In genomic region chr13:109778102-109778542, GRCh38 we compare ENCODE assay signal across 8 cellular contexts. TPM values are rescaled to one million over a fixed set of nuclear protein-coding genes. Genes with fewer than 3 reads are reported as not detected.
DNase-seq lines count a peak whose midpoint lies in the region; ATAC-seq, FAIRE-seq and TF ChIP-seq lines count a peak whose summit lies in the region.

No MANE protein-coding gene starts in this region.

- TF ChIP-seq RAD21 in IMR-90 (IDR thresholded peaks at IDR 0.05; ENCODE audit: low read length): no peak

- H3K14ac ChIP-seq in IMR-90 (replicated peaks; ENCODE audit: low read depth, low read length): no peak overlapping the region

- intact Hi-C loops in CD14-positive monocyte (cut with micrococcal nuclease) (loop anchor here in 1 of 2 donors (10.0 kb wide), 1 partner anchor 357 kb away; no protein-coding TSS in a partner anchor), IMR-90 (cut with micrococcal nuclease) (no loop called here), kidney (cut with DNase I) (no loop called here)
- intact Hi-C loops in activated CD8-positive, alpha-beta T cell treated with anti-CD3 and anti-CD28 coated beads for 36 hours (cut with micrococcal nuclease): no loop called here

- FAIRE-seq in kidney (lab: Jason Lieb, UNC): no peak

- 92% methylated on average over 2 of the region's 6 CpGs; no CpG with 5 or more reads in 1 of the 2 experiments for WGBS in IMR-90 (ENCODE audit: extremely low coverage in 2 of 2, insufficient read length in 1 of 2), 2 experiments

- CTCF ChIA-PET in IMR-90 (lab: Yijun Ruan, JAX): no interaction called here
- CTCF ChIA-PET in activated CD8-positive, alpha-beta T cell treated with anti-CD3 and anti-CD28 coated beads for 36 hours (lab: Charles Lee): no interaction called here

- H3K27ac Mint-ChIP-seq in CD14-positive monocyte: peak overlapping the region in 3 of 7 donors; percentile 37 to 61 (median 50)
- H3K27ac Mint-ChIP-seq in activated CD8-positive, alpha-beta T cell treated with anti-CD3 and anti-CD28 coated beads for 36 hours: peak overlapping the region; percentile 15

- TF ChIP-seq POLR2A in IMR-90 (IDR thresholded peaks at IDR 0.05; ENCODE audit: low read depth, low read length): no peak

- in situ Hi-C loops in IMR-90 (cut with MboI; ENCODE audit: low sequenced_read_pairs) (loop anchor here (10.0 kb wide), 1 partner anchor 813 kb away; no protein-coding TSS in a partner anchor), G401 (cut with HindIII; ENCODE audit: low sequenced_read_pairs) (no loop called here)

- no peak overlapping the region for H3K4me2 ChIP-seq in IMR-90 (ENCODE audit: low read depth, low read length)

- ATAC-seq in IMR-90 (ENCODE audit: low read depth) (no peak), HG02870 (IDR thresholded peaks at IDR 0.05; ENCODE audit: unreplicated experiment) (no peak), GM18861 (IDR thresholded peaks at IDR 0.05; ENCODE audit: unreplicated experiment) (no peak)
- no peak for ATAC-seq in activated CD8-positive, alpha-beta T cell treated with anti-CD3 and anti-CD28 coated beads for 36 hours

- H3K4me1 ChIP-seq in IMR-90 (ENCODE audit: control insufficient read depth, insufficient read depth, low read length) (peaks cover 16% of the 10 kb centered on the region), kidney (ENCODE audit: control insufficient read depth in 1 of 2, insufficient read depth in 1 of 2, low read depth in 1 of 2, low read length in 2 of 2) (peaks cover 22% of the 10 kb centered on the region in 2 donors)

- POLR2A ChIA-PET in IMR-90 (lab: Charles Lee; ENCODE audit: unreplicated experiment): no interaction called here
- POLR2A ChIA-PET in activated CD8-positive, alpha-beta T cell treated with anti-CD3 and anti-CD28 coated beads for 36 hours (lab: Charles Lee): no interaction called here

- H2BK20ac ChIP-seq in IMR-90 (ENCODE audit: low read depth, low read length): no peak overlapping the region

- H3K23ac ChIP-seq in IMR-90 (ENCODE audit: low read depth, low read length): no peak overlapping the region

- H3K9me3 Mint-ChIP-seq in CD14-positive monocyte: peaks cover 0 to 4% (median 0%) of the 10 kb centered on the region in 7 donors
- no peaks in the 10 kb centered on the region for H3K9me3 Mint-ChIP-seq in activated CD8-positive, alpha-beta T cell treated with anti-CD3 and anti-CD28 coated beads for 36 hours

- no peak overlapping the region for H3K9ac ChIP-seq in IMR-90 (ENCODE audit: low read depth, low read length)
- no peak overlapping the region for H3K9ac ChIP-seq in kidney (ENCODE audit: low read length in 2 of 2)

- no peak overlapping the region for H2BK120ac ChIP-seq in IMR-90 (ENCODE audit: low read depth, low read length)

- H3K4me3 Mint-ChIP-seq in CD14-positive monocyte: peak overlapping the region; percentile 24 to 89
- H3K4me3 Mint-ChIP-seq in activated CD8-positive, alpha-beta T cell treated with anti-CD3 and anti-CD28 coated beads for 36 hours: peak overlapping the region; percentile 62

- H3K56ac ChIP-seq in IMR-90 (ENCODE audit: extremely low read depth, insufficient read depth, low read length): no peak overlapping the region

- no peaks in the 10 kb centered on the region for H3K9me3 ChIP-seq in IMR-90 (ENCODE audit: control insufficient read depth, insufficient read depth, low read length)
- no peaks in the 10 kb centered on the region for H3K9me3 ChIP-seq in kidney (ENCODE audit: control insufficient read depth in 1 of 2, low read length in 2 of 2)

- H3K27ac ChIP-seq in IMR-90 (ENCODE audit: insufficient read depth, low read length) (no peak overlapping the region), kidney (ENCODE audit: low read depth in 2 of 2, low read length in 2 of 2) (no peak overlapping the region)

- no peak overlapping the region for H2AK5ac ChIP-seq in IMR-90 (ENCODE audit: low read depth, low read length)

- H4K8ac ChIP-seq in IMR-90 (ENCODE audit: low read depth in 2 of 2, low read length in 2 of 2): no peak overlapping the region

- no TSS peak for BruUV-seq in IMR-90 (replicated peaks; lab: Mats Ljungman, UMichigan)

- H3K79me1 ChIP-seq in IMR-90 (ENCODE audit: low read depth in 1 of 2, low read length in 2 of 2): peaks cover 26 to 43% of the 10 kb centered on the region in 2 experiments

- dilution Hi-C loops in IMR-90 (cut with HindIII; ENCODE audit: low sequenced_read_pairs, unreplicated experiment): loop anchor here (25.0 kb wide), 1 partner anchor 334 kb away; no protein-coding TSS in a partner anchor

- H3K27me3 Mint-ChIP-seq in CD14-positive monocyte (ENCODE audit: low read depth in 3 of 3): no peaks in the 10 kb centered on the region
- no peaks in the 10 kb centered on the region for H3K27me3 Mint-ChIP-seq in activated CD8-positive, alpha-beta T cell treated with anti-CD3 and anti-CD28 coated beads for 36 hours

- H3K4ac ChIP-seq in IMR-90 (ENCODE audit: low read depth, low read length): no peak overlapping the region

- peaks cover 44% of the 10 kb centered on the region for H4K20me1 ChIP-seq in IMR-90 (ENCODE audit: insufficient read depth, low read length)

- H2AFZ ChIP-seq in IMR-90 (replicated peaks; ENCODE audit: low read length, poor library complexity): no peak overlapping the region

- H3K36me3 Mint-ChIP-seq in CD14-positive monocyte: peaks cover 42 to 60% of the 10 kb centered on the region in 2 donors
- H3K36me3 Mint-ChIP-seq in activated CD8-positive, alpha-beta T cell treated with anti-CD3 and anti-CD28 coated beads for 36 hours (ENCODE audit: low read depth): peaks cover 2% of the 10 kb centered on the region

- H3K4me3 ChIP-seq in IMR-90 (ENCODE audit: insufficient read depth, low read depth, low read length) (no peak overlapping the region), kidney (ENCODE audit: low read length in 2 of 2) (peak overlapping the region; percentile 14 to 69)

- DNase-seq in CD14-positive monocyte (ENCODE audit: low spot score): no peak
- DNase-seq in IMR-90: peak; percentile 39
- peak; percentile 25 for DNase-seq in activated CD8-positive, alpha-beta T cell treated with anti-CD3 and anti-CD28 coated beads for 36 hours
- DNase-seq in kidney: no peak
- no peak for DNase-seq in D341Med (ENCODE audit: low spot score)
- DNase-seq in G401 (ENCODE audit: low spot score): no peak

- H3K36me3 ChIP-seq in IMR-90 (ENCODE audit: control insufficient read depth, insufficient read depth, low read length) (peaks cover 21% of the 10 kb centered on the region), kidney (ENCODE audit: control insufficient read depth in 1 of 2, insufficient read depth in 2 of 2, low read length in 2 of 2) (peaks cover 0 to 2% of the 10 kb centered on the region in 2 donors)

- no peak overlapping the region for H4K91ac ChIP-seq in IMR-90 (ENCODE audit: insufficient read depth, low read depth, low read length)

- no peak overlapping the region; the same call in 1 of the 2 replicates for H3K18ac ChIP-seq in IMR-90 (ENCODE audit: low read depth, low read length)

- peaks cover 70% of the 10 kb centered on the region for H3K4me1 Mint-ChIP-seq in CD14-positive monocyte
- H3K4me1 Mint-ChIP-seq in activated CD8-positive, alpha-beta T cell treated with anti-CD3 and anti-CD28 coated beads for 36 hours (ENCODE audit: low read depth): peaks cover 53% of the 10 kb centered on the region

- no peak overlapping the region for H2BK5ac ChIP-seq in IMR-90 (ENCODE audit: low read depth, low read length, poor library complexity, severe bottlenecking)

- peaks cover 3% of the 10 kb centered on the region; the same call in 1 of the 2 replicates for H3K9me1 ChIP-seq in IMR-90 (ENCODE audit: insufficient read depth, low read length)

- H2BK15ac ChIP-seq in IMR-90 (ENCODE audit: low read depth, low read length): no peak overlapping the region

- no peak overlapping the region for H4K5ac ChIP-seq in IMR-90 (ENCODE audit: low read depth, low read length)

- H3K27me3 ChIP-seq in IMR-90 (ENCODE audit: control insufficient read depth, insufficient read depth, low read length): no peaks in the 10 kb centered on the region

- H2AK9ac ChIP-seq in IMR-90 (replicated peaks; ENCODE audit: low read depth, low read length, poor library complexity): no peak overlapping the region

- TF ChIP-seq CTCF in CD14-positive monocyte (IDR thresholded peaks at IDR 0.05) (no peak), IMR-90 (conservative IDR thresholded peaks at IDR 0.05; ENCODE audit: low read depth, low read length) (no peak), kidney (IDR thresholded peaks at IDR 0.05; ENCODE audit: borderline replicate concordance, extremely low read depth, insufficient read depth) (no peak)
- no peak for TF ChIP-seq CTCF in activated CD8-positive, alpha-beta T cell treated with anti-CD3 and anti-CD28 coated beads for 36 hours (IDR thresholded peaks at IDR 0.05)

TF ChIP-seq in IMR-90, 13 proteins besides CTCF, POLR2A, EP300 and RAD21:
- TF ChIP-seq RCOR1 (IDR thresholded peaks at IDR 0.05; ENCODE audit: insufficient replicate concordance, low read length): peak; percentile 84
- TF ChIP-seq SMC3 (IDR thresholded peaks at IDR 0.05; ENCODE audit: low read depth, low read length): no peak

RNA-seq across cellular contexts. Expression of gene IRS2, which starts 8.3 kb away (rescaled TPM):
- 1 to 10 TPM; 2.4 to 3.5 TPM for polyA plus RNA-seq in CD14-positive monocyte
- total RNA-seq in IMR-90 (2012; rRNA removed): 0.36 and 0.83 TPM in 2 replicates
- 1.4 and 1.9 TPM in 2 replicates for polyA plus RNA-seq in IMR-90 (2012; rRNA removed)
- polyA plus RNA-seq in IMR-90 (2012; cell fraction: cytosol; rRNA removed): 1.3 and 3.3 TPM in 2 replicates
- polyA plus RNA-seq in IMR-90 (2012; cell fraction: nucleus; rRNA removed; ENCODE audit: low replicate concordance): 2.3 and 3.6 TPM in 2 replicates
- 1 to 10 TPM; 2.8 TPM for total RNA-seq in activated CD8-positive, alpha-beta T cell treated with anti-CD3 and anti-CD28 coated beads for 36 hours
- total RNA-seq in kidney: 12.9 TPM
- 2.1 TPM for polyA plus RNA-seq in kidney (ENCODE audit: insufficient read depth, low read depth, low replicate concordance)
- 0.14 TPM in 1 of 2 replicates, not detected in the other for total RNA-seq in G401 (2014; rRNA removed; shearing (Covaris generic))

Comparison
In these comparisons a context has a peak if more than half of its experiments do, and no peak if none do; other contexts are left out.
1. DNase-seq: peak in IMR-90 (single experiment) and activated CD8-positive, alpha-beta T cell treated with anti-CD3 and anti-CD28 coated beads for 36 hours (single experiment); none in CD14-positive monocyte (single experiment), kidney (single experiment), D341Med (single experiment) and G401 (single experiment).